11 cellular contexts compared by ENCODE assay signal in the genomic region with DNA sequence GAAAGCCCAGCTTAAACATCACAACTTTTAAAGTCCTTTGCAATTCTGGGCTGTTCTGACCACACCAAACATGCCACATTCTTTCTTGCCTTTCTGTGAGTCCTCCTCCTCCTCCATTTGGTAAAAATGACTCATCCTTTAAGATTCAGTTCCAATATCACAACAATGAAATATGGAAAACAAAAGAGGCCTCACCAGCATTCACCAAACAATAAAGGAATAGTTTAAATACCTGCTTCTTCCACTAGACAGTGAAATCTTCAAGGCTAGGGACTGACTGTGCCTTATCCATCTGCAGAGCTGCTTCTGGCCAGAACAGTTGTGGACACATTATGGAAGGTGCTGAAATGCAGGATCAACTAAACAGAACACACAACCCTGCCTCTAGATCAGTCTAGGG. TPM values are rescaled to one million over a fixed set of nuclear protein-coding genes. Genes with fewer than 3 reads are reported as not detected.
DNase-seq lines count a peak whose midpoint lies in the region; ATAC-seq and TF ChIP-seq lines count a peak whose summit lies in the region.
"Had no signal": no experiment of that assay in that cellular context is flagged by ENCODE, and none has a peak within 500 bp of the region (broad histone marks: within the 10 kb centered on the region; RNA-seq: fewer than 3 reads in every experiment).

No MANE protein-coding gene starts in this region.

- TF ChIP-seq CTCF in AG10803 (conservative IDR thresholded peaks at IDR 0.05; ENCODE audit: low read length) (no peak), astrocyte of the spinal cord (IDR thresholded peaks at IDR 0.05; ENCODE audit: low read depth, low read length) (no peak), coronary artery (IDR thresholded peaks at IDR 0.05) (no peak)

- intact Hi-C loops in left colon (cut with DNase I, micrococcal nuclease): no loop called here

- DNase-seq in AG10803 (ENCODE audit: low read depth): peak; percentile 86
- DNase-seq in HT1080 (ENCODE audit: low read depth): peak; percentile 76
- peak; percentile 62 for DNase-seq in astrocyte of the spinal cord (ENCODE audit: low read depth, low spot score)
- DNase-seq in left colon: no peak
- no peak for DNase-seq in coronary artery (ENCODE audit: low spot score)
- no peak for DNase-seq in effector memory CD8-positive, alpha-beta T cell
- no peak for DNase-seq in NCI-H146 (lab: John Stamatoyannopoulos, UW)
- DNase-seq: hypothalamus, NCI-H1105, psoas muscle had no signal

- H3K27ac ChIP-seq in coronary artery: no peak overlapping the region

- no peaks in the 10 kb centered on the region for H3K4me1 Mint-ChIP-seq in effector memory CD8-positive, alpha-beta T cell (ENCODE audit: low read depth in 2 of 2)

- H3K4me3 ChIP-seq in AG10803 (ENCODE audit: low read length) (no peak overlapping the region), astrocyte of the spinal cord (ENCODE audit: low read depth, low read length) (no peak overlapping the region), coronary artery (no peak overlapping the region)
- H3K4me3 ChIP-seq: psoas muscle had no signal

- peaks cover 8 to 19% of the 10 kb centered on the region in 2 donors for H3K27me3 Mint-ChIP-seq in effector memory CD8-positive, alpha-beta T cell

- no peaks in the 10 kb centered on the region for H3K9me3 Mint-ChIP-seq in effector memory CD8-positive, alpha-beta T cell

- H3K4me3 Mint-ChIP-seq in effector memory CD8-positive, alpha-beta T cell: no peak overlapping the region

- ATAC-seq in left colon (peak; percentile 17), GM18870 (IDR thresholded peaks at IDR 0.05; ENCODE audit: unreplicated experiment) (no peak)
- ATAC-seq in effector memory CD8-positive, alpha-beta T cell (replicated peaks): no peak

- in situ Hi-C loops in astrocyte of the spinal cord (cut with HindIII; ENCODE audit: low sequenced_read_pairs): no loop called here

- H3K36me3 Mint-ChIP-seq in effector memory CD8-positive, alpha-beta T cell (ENCODE audit: insufficient read depth): no peaks in the 10 kb centered on the region

- no peak overlapping the region for H3K27ac Mint-ChIP-seq in effector memory CD8-positive, alpha-beta T cell

RNA-seq across cellular contexts. Expression of a gene that starts 36.0 kb away (rescaled TPM):
- total RNA-seq in HT1080 (2014; rRNA removed; shearing (Covaris generic)): 1.1 and 2.0 TPM in 2 replicates
- polyA plus RNA-seq in HT1080 (2015; cell fraction: cytosol; rRNA removed): 0.87 and 1.0 TPM in 2 replicates
- polyA plus RNA-seq in HT1080 (2015; cell fraction: nucleus; rRNA removed): 0.91 and 1.8 TPM in 2 replicates
- 1 to 10 TPM; 4.6 to 7.1 TPM for total RNA-seq in left colon

RNA-seq across cellular contexts. Expression of a gene that starts 41.8 kb away (rescaled TPM):
- total RNA-seq in HT1080 (2014; rRNA removed; shearing (Covaris generic)): 0.20 and 0.69 TPM in 2 replicates
- 0.07 and 0.08 TPM in 2 replicates for polyA plus RNA-seq in HT1080 (2015; cell fraction: cytosol; rRNA removed)
- 0.22 and 0.23 TPM in 2 replicates for polyA plus RNA-seq in HT1080 (2015; cell fraction: nucleus; rRNA removed)
- total RNA-seq in left colon: 10 to 100 TPM in 1 of 2 donors, 1 to 10 TPM in 1; 3.3 to 12.7 TPM

Comparison
In these comparisons a context has a peak if more than half of its experiments do, and no peak if none do; other contexts are left out.
1. DNase-seq: peak in AG10803 (single experiment), HT1080 (single experiment) and astrocyte of the spinal cord (single experiment); none in left colon (0 of 2), coronary artery (single experiment), effector memory CD8-positive, alpha-beta T cell (0 of 3) and NCI-H146 (single experiment).